14 cellular contexts compared by ENCODE assay signal in genomic region chr1:8418301-8418700, GRCh38.
DNase-seq lines count a peak whose midpoint lies in the region; ATAC-seq and TF ChIP-seq lines count a peak whose summit lies in the region.
"Had no signal": no experiment of that assay in that cellular context is flagged by ENCODE, and none has a peak within 500 bp of the region (broad histone marks: within the 10 kb centered on the region; RNA-seq: fewer than 3 reads in every experiment).

No MANE protein-coding gene starts in this region.

- peaks cover 43% of the 10 kb centered on the region for H3K36me3 Mint-ChIP-seq in activated CD4-positive, alpha-beta T cell treated with anti-CD3 and anti-CD28 coated beads for 36 hours (ENCODE audit: low read depth)
- peaks cover 9% of the 10 kb centered on the region; the same call in 1 of the 2 replicates for H3K36me3 Mint-ChIP-seq in WTC11

- no peak for ATAC-seq in activated CD4-positive, alpha-beta T cell treated with anti-CD3 and anti-CD28 coated beads for 36 hours
- no peak for ATAC-seq in WTC11
- no peak for ATAC-seq in HG03457 (IDR thresholded peaks at IDR 0.05; ENCODE audit: unreplicated experiment)

- H3K4me3 Mint-ChIP-seq in activated CD4-positive, alpha-beta T cell treated with anti-CD3 and anti-CD28 coated beads for 36 hours, result no peak overlapping the region
- H3K4me3 Mint-ChIP-seq in WTC11, result no peak overlapping the region

- no peak overlapping the region for H3K4me3 ChIP-seq in subcutaneous abdominal adipose tissue (ENCODE audit: low read depth in 1 of 5, low read length in 5 of 5)

- CTCF ChIA-PET in activated CD4-positive, alpha-beta T cell treated with anti-CD3 and anti-CD28 coated beads for 36 hours (lab: Charles Lee), result interaction anchor here (1.0 to 1.9 kb wide), 3 partner anchors 10 to 31 kb away, joined by 4 to 9 read pairs (median 6); no protein-coding TSS in a partner anchor
- CTCF ChIA-PET in WTC11 (lab: Charles Lee), result interaction anchor here (0.8 to 1.9 kb wide), 5 partner anchors 9 to 47 kb away, joined by 3 to 8 read pairs (median 4); no protein-coding TSS in a partner anchor

- no peaks in the 10 kb centered on the region for H3K9me3 ChIP-seq in subcutaneous abdominal adipose tissue (ENCODE audit: control insufficient read depth in 5 of 5, low read length in 5 of 5)

- H3K27me3 ChIP-seq in layer of hippocampus (ENCODE audit: control insufficient read depth, insufficient read depth, low read length) (no peaks in the 10 kb centered on the region), subcutaneous abdominal adipose tissue (ENCODE audit: control insufficient read depth in 5 of 5, insufficient read depth in 4 of 5, low read length in 5 of 5) (no peaks in the 10 kb centered on the region)

- H3K36me3 ChIP-seq in subcutaneous abdominal adipose tissue (ENCODE audit: control insufficient read depth in 5 of 5, insufficient read depth in 5 of 5, low read length in 5 of 5), result peaks cover 5 to 32% (median 20%) of the 10 kb centered on the region in 5 donors

- H3K27ac Mint-ChIP-seq in activated CD4-positive, alpha-beta T cell treated with anti-CD3 and anti-CD28 coated beads for 36 hours, result peak overlapping the region; percentile 78
- H3K27ac Mint-ChIP-seq in WTC11, result peak overlapping the region; percentile 81; the same call in 1 of the 2 replicates

- H3K27me3 Mint-ChIP-seq in activated CD4-positive, alpha-beta T cell treated with anti-CD3 and anti-CD28 coated beads for 36 hours, result no peaks in the 10 kb centered on the region
- H3K27me3 Mint-ChIP-seq in WTC11 (ENCODE audit: low read depth), result no peaks in the 10 kb centered on the region

- H3K9ac ChIP-seq in subcutaneous abdominal adipose tissue (ENCODE audit: low read length in 5 of 5), result peak overlapping the region in 1 of 5 donors; percentile 38

- no peak for TF ChIP-seq CTCF in WTC11 (IDR thresholded peaks at IDR 0.05)

- H3K9me3 Mint-ChIP-seq in activated CD4-positive, alpha-beta T cell treated with anti-CD3 and anti-CD28 coated beads for 36 hours (ENCODE audit: low read depth), result no peaks in the 10 kb centered on the region
- no peaks in the 10 kb centered on the region for H3K9me3 Mint-ChIP-seq in WTC11

- DNase-seq in activated CD4-positive, alpha-beta T cell treated with anti-CD3 and anti-CD28 coated beads for 36 hours, result no peak
- no peak for DNase-seq in activated CD4-positive, alpha-beta T cell treated with anti-CD3 and anti-CD28 coated beads, Interleukin-2, amount 50 U/mL, for 1 hour
- DNase-seq in WTC11 (ENCODE audit: low spot score) (no peak), NCI-H2107 (lab: John Stamatoyannopoulos, UW) (no peak), KG1 (lab: John Stamatoyannopoulos, UW) (no peak)
- DNase-seq: hypothalamus, mesendoderm, NCI-H1436 treated with DMSO at 0.1 percent for 48 hours, posterior cingulate gyrus had no signal

- H3K4me1 Mint-ChIP-seq in activated CD4-positive, alpha-beta T cell treated with anti-CD3 and anti-CD28 coated beads for 36 hours, result peaks cover 15% of the 10 kb centered on the region
- H3K4me1 Mint-ChIP-seq in WTC11, result peaks cover 17% of the 10 kb centered on the region

- POLR2A ChIA-PET in activated CD4-positive, alpha-beta T cell treated with anti-CD3 and anti-CD28 coated beads for 36 hours (lab: Charles Lee), result no interaction called here
- POLR2A ChIA-PET in WTC11 (lab: Charles Lee), result no interaction called here

- peaks cover 12 to 74% (median 69%) of the 10 kb centered on the region in 5 donors for H3K4me1 ChIP-seq in subcutaneous abdominal adipose tissue (ENCODE audit: control insufficient read depth in 5 of 5, insufficient read depth in 5 of 5, low read length in 5 of 5)

- intact Hi-C loops in activated CD4-positive, alpha-beta T cell treated with anti-CD3 and anti-CD28 coated beads for 36 hours (cut with DNase I, micrococcal nuclease), result no loop called here

- H3K27ac ChIP-seq in layer of hippocampus (ENCODE audit: low read depth, low read length) (peak overlapping the region; percentile 1), subcutaneous abdominal adipose tissue (ENCODE audit: low read depth, low read length) (peak overlapping the region; percentile 99)
- H3K27ac ChIP-seq: 22Rv1, epithelial cell of prostate had no signal

TF ChIP-seq in WTC11, 78 proteins besides CTCF, POLR2A, EP300 and RAD21:
- no peak for TF ChIP-seq RELA (CRISPR knock-in tag; IDR thresholded peaks at IDR 0.05; ENCODE audit: borderline replicate concordance)
- TF ChIP-seq E2F5 (CRISPR knock-in tag; IDR thresholded peaks at IDR 0.05), result no peak
- no peak for TF ChIP-seq CDX4 (CRISPR knock-in tag; IDR thresholded peaks at IDR 0.05; ENCODE audit: borderline replicate concordance)
- no peak for TF ChIP-seq NFE2L1 (CRISPR knock-in tag; IDR thresholded peaks at IDR 0.05)
- no peak for TF ChIP-seq GTF2I (CRISPR knock-in tag; conservative IDR thresholded peaks at IDR 0.05)
- TF ChIP-seq E2F1 (CRISPR knock-in tag; IDR thresholded peaks at IDR 0.05), result no peak
- TF ChIP-seq ESRRA (CRISPR knock-in tag; IDR thresholded peaks at IDR 0.05; ENCODE audit: borderline replicate concordance), result no peak
- no peak for TF ChIP-seq HMGXB4 (CRISPR knock-in tag; IDR thresholded peaks at IDR 0.05)
- no peak for TF ChIP-seq IRF1 (CRISPR knock-in tag; IDR thresholded peaks at IDR 0.05)
- no peak for TF ChIP-seq SMAD4 (CRISPR knock-in tag; IDR thresholded peaks at IDR 0.05)
- no peak for TF ChIP-seq ZNF671 (CRISPR knock-in tag; IDR thresholded peaks at IDR 0.05)
- no peak for TF ChIP-seq CREM (CRISPR knock-in tag; IDR thresholded peaks at IDR 0.05)
- TF ChIP-seq NFYB (CRISPR knock-in tag; conservative IDR thresholded peaks at IDR 0.05; ENCODE audit: low read depth), result no peak
- TF ChIP-seq PRRX2 (CRISPR knock-in tag; IDR thresholded peaks at IDR 0.05), result no peak
